Comparison of ENCODE assay signal across 14 cellular contexts in genomic region chr9:87527211-87527916, GRCh38.
"Had no signal": no experiment of that assay in that cellular context is flagged by ENCODE, and none has a peak within 500 bp of the region (broad histone marks: within the 10 kb centered on the region; RNA-seq: fewer than 3 reads in every experiment).

No MANE protein-coding gene starts in this region.

- H3K9me3 ChIP-seq: ascending aorta, suprapubic skin, upper lobe of right lung had no signal

- H3K36me3 ChIP-seq: ascending aorta, neural progenitor cell, suprapubic skin, upper lobe of right lung had no signal

- H3K4me3 ChIP-seq: ascending aorta, neural progenitor cell, suprapubic skin, upper lobe of right lung had no signal

- H3K9ac ChIP-seq: neural progenitor cell had no signal

- H3K4me1 ChIP-seq: ascending aorta had no signal

- DNase-seq: activated CD4-positive, alpha-beta T cell treated with anti-CD3 and anti-CD28 coated beads for 1 hour; activated CD4-positive, alpha-beta T cell treated with anti-CD3 and anti-CD28 coated beads, Interleukin-2, amount 50 U/mL, for 48 hours; activated naive CD4-positive, alpha-beta T cell treated with Interleukin-2 at 50 U/mL for 16 hours; activated naive CD8-positive, alpha-beta T cell treated with anti-CD3 and anti-CD28 coated beads, Interleukin-2, amount 50 U/mL, for 24 hours; left ventricle myocardium superior; posterior cingulate gyrus; stimulated activated CD4-positive, alpha-beta T cell treated with anti-CD3 and anti-CD28 coated beads, Interleukin-2, amount 100 ng/mL, for 24 hours; stimulated activated naive CD4-positive, alpha-beta T cell treated with Interleukin-2 at 50 U/mL for 16 hours; SW 1271; upper lobe of right lung had no signal

- H3K27ac ChIP-seq: ascending aorta, neural progenitor cell, suprapubic skin, upper lobe of right lung had no signal

- ATAC-seq: activated naive CD8-positive, alpha-beta T cell treated with anti-CD3 and anti-CD28 coated beads, Interleukin-2, amount 50 U/mL, for 24 hours; left ventricle myocardium superior; sciatic nerve; upper lobe of right lung had no signal

- H3K27me3 ChIP-seq: ascending aorta, neural progenitor cell, suprapubic skin, upper lobe of right lung had no signal
